8 cellular contexts compared by ENCODE assay signal in the genomic region with DNA sequence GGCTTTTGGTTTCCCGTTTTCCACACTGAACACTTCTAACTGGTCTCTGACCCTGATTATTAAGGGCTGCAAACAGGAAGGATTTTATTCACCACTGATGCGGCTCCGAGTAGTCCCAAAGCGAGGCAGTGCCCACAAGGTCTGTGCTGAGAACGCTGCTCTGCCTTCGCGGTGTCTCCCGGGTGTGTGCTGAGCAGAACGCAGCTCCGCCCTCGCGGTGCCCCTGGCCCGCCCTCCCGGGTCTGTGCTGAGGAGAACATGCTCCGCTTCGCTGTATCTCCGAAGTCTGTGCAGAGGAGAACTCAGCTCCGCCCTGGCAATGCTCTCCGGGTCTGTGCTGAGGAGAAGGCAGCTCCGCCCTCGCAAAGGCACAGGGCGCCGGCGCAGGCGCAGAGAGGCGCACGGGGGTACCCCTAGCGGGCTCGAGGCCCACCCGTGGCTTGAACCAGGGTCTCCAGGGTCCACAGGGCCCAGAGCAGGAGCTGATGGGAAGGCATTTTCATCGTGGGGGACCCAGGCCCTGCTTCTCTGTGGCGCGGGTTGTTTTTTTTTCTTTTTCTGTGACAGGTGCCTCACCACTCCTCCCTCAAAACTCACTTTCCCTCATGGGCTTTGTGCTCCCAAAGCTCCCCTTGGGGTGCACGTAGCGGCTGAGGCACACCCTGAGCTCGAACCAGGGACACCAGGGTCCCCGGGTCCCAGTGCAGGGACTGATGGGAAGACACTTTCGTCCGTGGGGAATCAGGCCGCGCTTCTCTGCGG.
DNase-seq lines count a peak whose midpoint lies in the region; ATAC-seq and TF ChIP-seq lines count a peak whose summit lies in the region.
"Not testable (repeated sequence)": the region's sequence is repeated elsewhere in the genome, so short reads cannot be mapped to it uniquely, and the experiment has no call there.

No MANE protein-coding gene starts in this region.

- BruUV-seq in Panc1 (replicated peaks; lab: Mats Ljungman, UMichigan): not testable (repeated sequence)

- H3K27me3 Mint-ChIP-seq in CD8-positive, alpha-beta T cell (ENCODE audit: low read depth); activated CD8-positive, alpha-beta memory T cell treated with anti-CD3 and anti-CD28 coated beads, Interleukin-2, amount 10 ng/mL, durations not matched to agents 7 days and 5 days: not testable (repeated sequence)

- H3K36me3 ChIP-seq in CD8-positive, alpha-beta T cell (ENCODE audit: insufficient read depth, low read length); Panc1 (ENCODE audit: control insufficient read depth, insufficient read depth, low read length); brain microvascular endothelial cell (replicated peaks); heart right ventricle; prostate gland: not testable (repeated sequence)

- peak overlapping the region; percentile 68 for H3K4me3 Mint-ChIP-seq in CD8-positive, alpha-beta T cell
- peak overlapping the region; percentile 99 for H3K4me3 Mint-ChIP-seq in activated CD8-positive, alpha-beta memory T cell treated with anti-CD3 and anti-CD28 coated beads, Interleukin-2, amount 10 ng/mL, durations not matched to agents 7 days and 5 days

- CTCF ChIA-PET in CD8-positive, alpha-beta T cell (lab: Charles Lee); Panc1 (lab: Charles Lee); activated CD8-positive, alpha-beta memory T cell treated with anti-CD3 and anti-CD28 coated beads, Interleukin-2, amount 10 ng/mL, durations not matched to agents 7 days and 5 days (lab: Charles Lee): not testable (repeated sequence)

- H3K9me3 ChIP-seq in CD8-positive, alpha-beta T cell (ENCODE audit: low read length); Panc1 (ENCODE audit: control insufficient read depth, insufficient read depth, low read depth, low read length); heart right ventricle; prostate gland: not testable (repeated sequence)

- H3K4me3 ChIP-seq in CD8-positive, alpha-beta T cell (ENCODE audit: low read depth, low read length); brain microvascular endothelial cell (ENCODE audit: low read depth, low read length); prostate gland: not testable (repeated sequence)
- peak overlapping the region; percentile 18 to 43 for H3K4me3 ChIP-seq in Panc1 (ENCODE audit: low read depth in 2 of 2, low read length in 2 of 2)
- H3K4me3 ChIP-seq in heart right ventricle: peak overlapping the region in 6 of 10 donors; percentile 14 to 46 (median 37)

- TF ChIP-seq CTCF in CD8-positive, alpha-beta T cell (IDR thresholded peaks at IDR 0.05); Panc1 (IDR thresholded peaks at IDR 0.05); brain microvascular endothelial cell (IDR thresholded peaks at IDR 0.05; ENCODE audit: low read depth, low read length, missing control alignments); heart right ventricle (IDR thresholded peaks at IDR 0.05); prostate gland (IDR thresholded peaks at IDR 0.05): not testable (repeated sequence)

- H3K9me3 Mint-ChIP-seq in CD8-positive, alpha-beta T cell; activated CD8-positive, alpha-beta memory T cell treated with anti-CD3 and anti-CD28 coated beads, Interleukin-2, amount 10 ng/mL, durations not matched to agents 7 days and 5 days (ENCODE audit: low read depth): not testable (repeated sequence)

- H3K27ac Mint-ChIP-seq in CD8-positive, alpha-beta T cell: peak overlapping the region; percentile 77
- H3K27ac Mint-ChIP-seq in activated CD8-positive, alpha-beta memory T cell treated with anti-CD3 and anti-CD28 coated beads, Interleukin-2, amount 10 ng/mL, durations not matched to agents 7 days and 5 days: peak overlapping the region; percentile 80

- not testable (repeated sequence) for TF ChIP-seq POLR2A in prostate gland (IDR thresholded peaks at IDR 0.05)

- peak; percentile 80 to 94 (median 85) for DNase-seq in CD8-positive, alpha-beta T cell
- not testable (repeated sequence) for DNase-seq in Panc1 (ENCODE audit: low read depth, low spot score)
- DNase-seq in activated CD8-positive, alpha-beta memory T cell treated with anti-CD3 and anti-CD28 coated beads, Interleukin-2, amount 10 ng/mL, durations not matched to agents 7 days and 5 days: peak; percentile 95
- peak; percentile 82 for DNase-seq in brain microvascular endothelial cell
- DNase-seq in heart right ventricle: peak; percentile 29 to 86
- DNase-seq in prostate gland (ENCODE audit: low spot score): peak; percentile 84
- peak; percentile 65 to 86 for DNase-seq in stimulated activated CD8-positive, alpha-beta memory T cell treated with anti-CD3 and anti-CD28 coated beads, Interleukin-4, amount 100 ng/mL, for 4 hours (ENCODE audit: low read depth in 2 of 2, low spot score in 1 of 2)

- not testable (repeated sequence) for H3K27ac ChIP-seq in CD8-positive, alpha-beta T cell (ENCODE audit: low read depth, low read length); Panc1 (ENCODE audit: low read length); brain microvascular endothelial cell; prostate gland
- peak overlapping the region in 1 of 10 donors; percentile 30 for H3K27ac ChIP-seq in heart right ventricle

- not testable (repeated sequence) for H3K36me3 Mint-ChIP-seq in CD8-positive, alpha-beta T cell; activated CD8-positive, alpha-beta memory T cell treated with anti-CD3 and anti-CD28 coated beads, Interleukin-2, amount 10 ng/mL, durations not matched to agents 7 days and 5 days

- in situ Hi-C loops in Panc1 (cut with HindIII; ENCODE audit: low pct_unique_long_range_greater_than_20kb, low sequenced_read_pairs); brain microvascular endothelial cell (cut with HindIII; ENCODE audit: low pct_ligation_motif_present, low sequenced_read_pairs): not testable (repeated sequence)

- 2 to 5% methylated on average over 13 of the region's 42 CpGs for WGBS in heart right ventricle, 2 donors
- 30% methylated on average over 4 of the region's 42 CpGs for WGBS in prostate gland

- not testable (repeated sequence) for H3K27me3 ChIP-seq in CD8-positive, alpha-beta T cell (ENCODE audit: insufficient read depth, low read length); Panc1 (ENCODE audit: control insufficient read depth, insufficient read depth, low read length); brain microvascular endothelial cell (replicated peaks); heart right ventricle; prostate gland (replicated peaks; ENCODE audit: insufficient read depth)

- H3K4me1 Mint-ChIP-seq in CD8-positive, alpha-beta T cell (ENCODE audit: low read depth): peaks cover 10% of the 10 kb centered on the region
- not testable (repeated sequence) for H3K4me1 Mint-ChIP-seq in activated CD8-positive, alpha-beta memory T cell treated with anti-CD3 and anti-CD28 coated beads, Interleukin-2, amount 10 ng/mL, durations not matched to agents 7 days and 5 days

- H3K4me1 ChIP-seq in CD8-positive, alpha-beta T cell (ENCODE audit: insufficient read depth, low read length); Panc1 (ENCODE audit: control insufficient read depth, insufficient read depth, low read length); heart right ventricle; prostate gland (replicated peaks): not testable (repeated sequence)

- POLR2A ChIA-PET in CD8-positive, alpha-beta T cell (lab: Charles Lee); Panc1 (lab: Charles Lee): not testable (repeated sequence)

- ATAC-seq in CD8-positive, alpha-beta T cell: peak; percentile 72
- peak; percentile 69 for ATAC-seq in HG02642 (IDR thresholded peaks at IDR 0.05; ENCODE audit: poor library complexity, unreplicated experiment)
- ATAC-seq in Panc1, heart right ventricle: not testable (repeated sequence)
- peak; percentile 86 for ATAC-seq in activated CD8-positive, alpha-beta memory T cell treated with anti-CD3 and anti-CD28 coated beads, Interleukin-2, amount 10 ng/mL, durations not matched to agents 7 days and 5 days

- intact Hi-C loops in CD8-positive, alpha-beta T cell (cut with DNase I, micrococcal nuclease); Panc1 (cut with micrococcal nuclease; ENCODE audit: unreplicated experiment); heart right ventricle (cut with DNase I); prostate gland (cut with DNase I): not testable (repeated sequence)
